In genomic region chr14:33696165-33696564, GRCh38 we compare ENCODE assay signal across 14 cellular contexts.
A peak's percentile ranks its signal among the peaks of the same experiment; 100 is the strongest.
DNase-seq lines count a peak whose midpoint lies in the region; ATAC-seq and TF ChIP-seq lines count a peak whose summit lies in the region.
"Had no signal": no experiment of that assay in that cellular context is flagged by ENCODE, and none has a peak within 500 bp of the region (broad histone marks: within the 10 kb centered on the region; RNA-seq: fewer than 3 reads in every experiment).

No MANE protein-coding gene starts in this region.

- no peak for TF ChIP-seq CTCF in upper lobe of right lung (IDR thresholded peaks at IDR 0.05)
- TF ChIP-seq CTCF in endothelial cell (IDR thresholded peaks at IDR 0.05; ENCODE audit: unreplicated experiment), result no peak
- TF ChIP-seq CTCF in type B pancreatic cell (conservative IDR thresholded peaks at IDR 0.05), result no peak

- no peaks in the 10 kb centered on the region for H3K36me3 ChIP-seq in upper lobe of right lung
- H3K36me3 ChIP-seq: BE2C had no signal

- intact Hi-C loops in upper lobe of right lung (cut with DNase I), result no loop called here

- no peak overlapping the region for H3K27ac ChIP-seq in upper lobe of right lung
- H3K27ac ChIP-seq: HL-60 had no signal

- H3K9me3 Mint-ChIP-seq in endothelial cell (ENCODE audit: unreplicated experiment), result no peaks in the 10 kb centered on the region
- H3K9me3 Mint-ChIP-seq in type B pancreatic cell, result no peaks in the 10 kb centered on the region
- H3K9me3 Mint-ChIP-seq: GM23338 had no signal

- H3K4me1 Mint-ChIP-seq in endothelial cell (ENCODE audit: unreplicated experiment) (no peaks in the 10 kb centered on the region), type B pancreatic cell (ENCODE audit: unreplicated experiment) (peaks cover 7% of the 10 kb centered on the region)
- H3K4me1 Mint-ChIP-seq: CD4-positive, CD25-positive, alpha-beta regulatory T cell had no signal

- DNase-seq in DMS79 (lab: John Stamatoyannopoulos, UW), result peak; percentile 70
- DNase-seq in DMS79 treated with DMSO at 0.1 percent for 48 hours (lab: John Stamatoyannopoulos, UW), result peak; percentile 73
- peak; percentile 9 for DNase-seq in NCI-H774 (lab: John Stamatoyannopoulos, UW)
- DNase-seq in upper lobe of right lung, result no peak
- DNase-seq in endothelial cell (ENCODE audit: low spot score), result no peak
- no peak for DNase-seq in type B pancreatic cell (ENCODE audit: extremely low spot score, unreplicated experiment)
- DNase-seq: ACHN; BE2C; C1 segment of cervical spinal cord; Caco-2; CD4-positive, CD25-positive, alpha-beta regulatory T cell; HCEC 1CT had no signal

- no peak overlapping the region for H3K4me3 Mint-ChIP-seq in endothelial cell (ENCODE audit: unreplicated experiment)
- H3K4me3 Mint-ChIP-seq in type B pancreatic cell, result no peak overlapping the region
- H3K4me3 Mint-ChIP-seq: CD4-positive, CD25-positive, alpha-beta regulatory T cell; GM23338 had no signal

- no peaks in the 10 kb centered on the region for H3K4me1 ChIP-seq in upper lobe of right lung
- H3K4me1 ChIP-seq: Caco-2 had no signal

- no peak overlapping the region for H3K27ac Mint-ChIP-seq in endothelial cell (ENCODE audit: unreplicated experiment)
- H3K27ac Mint-ChIP-seq in type B pancreatic cell, result no peak overlapping the region
- H3K27ac Mint-ChIP-seq: CD4-positive, CD25-positive, alpha-beta regulatory T cell; GM23338 had no signal

- peak; percentile 51 for ATAC-seq in upper lobe of right lung
- ATAC-seq: GM23338 had no signal

- H3K27me3 Mint-ChIP-seq in endothelial cell (ENCODE audit: unreplicated experiment) (no peaks in the 10 kb centered on the region), type B pancreatic cell (peaks cover 60% of the 10 kb centered on the region)
- H3K27me3 Mint-ChIP-seq: CD4-positive, CD25-positive, alpha-beta regulatory T cell had no signal

- no peaks in the 10 kb centered on the region for H3K36me3 Mint-ChIP-seq in endothelial cell (ENCODE audit: low read depth, unreplicated experiment)
- no peaks in the 10 kb centered on the region for H3K36me3 Mint-ChIP-seq in type B pancreatic cell
- H3K36me3 Mint-ChIP-seq: CD4-positive, CD25-positive, alpha-beta regulatory T cell had no signal

- H3K4me3 ChIP-seq in upper lobe of right lung, result no peak overlapping the region
- H3K4me3 ChIP-seq: GM23338 had no signal

- no peaks in the 10 kb centered on the region for H3K9me3 ChIP-seq in upper lobe of right lung
- H3K9me3 ChIP-seq: BE2C, Caco-2 had no signal

- H3K27me3 ChIP-seq in upper lobe of right lung, result peaks cover 5% of the 10 kb centered on the region
- H3K27me3 ChIP-seq: BE2C had no signal

Comparison
In these comparisons a context has a peak if more than half of its experiments do, and no peak if none do; other contexts are left out.
1. DNase-seq: peak in DMS79 (single experiment), DMS79 treated with DMSO at 0.1 percent for 48 hours (single experiment) and NCI-H774 (single experiment); none in upper lobe of right lung (single experiment), endothelial cell (single experiment) and type B pancreatic cell (single experiment).